In the genomic region with DNA sequence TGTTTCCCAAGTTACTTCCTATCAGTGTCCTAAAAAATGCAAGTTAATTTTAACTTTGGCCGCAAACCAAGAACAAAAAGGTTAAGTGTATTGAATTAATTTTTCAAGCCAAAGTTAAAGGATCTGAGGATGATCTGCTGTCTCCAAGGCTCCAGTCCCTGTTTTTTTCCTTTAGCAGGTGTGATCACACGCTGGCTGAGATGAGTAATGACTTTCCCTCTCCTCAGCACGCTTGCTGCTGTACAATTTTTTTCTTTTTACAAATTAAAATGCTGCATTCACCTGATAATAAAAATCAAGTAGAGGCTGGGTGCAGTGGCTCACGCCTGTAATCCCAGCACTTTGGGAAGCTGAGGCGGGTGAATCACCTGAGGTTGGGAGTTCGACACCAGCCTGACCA, we compare ENCODE assay signal across 2 cellular contexts.
TF ChIP-seq lines count a peak whose summit lies in the region.

No MANE protein-coding gene starts in this region.

TF ChIP-seq in A549, 52 proteins besides CTCF, POLR2A, EP300 and RAD21:
- no peak for TF ChIP-seq EHF (CRISPR knock-in tag; IDR thresholded peaks at IDR 0.05)
- TF ChIP-seq HEYL (CRISPR knock-in tag; IDR thresholded peaks at IDR 0.05), result no peak
- TF ChIP-seq TP53 (CRISPR knock-in tag; IDR thresholded peaks at IDR 0.05), result no peak
- no peak for TF ChIP-seq TFCP2L1 (CRISPR knock-in tag; IDR thresholded peaks at IDR 0.05)
- TF ChIP-seq BHLHE40 (IDR thresholded peaks at IDR 0.05; ENCODE audit: low read depth, low read length), result no peak
- TF ChIP-seq GATA3 (IDR thresholded peaks at IDR 0.05; ENCODE audit: borderline replicate concordance), result no peak
- no peak for TF ChIP-seq PHF8 (IDR thresholded peaks at IDR 0.05; ENCODE audit: borderline replicate concordance, low read depth)
- TF ChIP-seq, protein P1, sequence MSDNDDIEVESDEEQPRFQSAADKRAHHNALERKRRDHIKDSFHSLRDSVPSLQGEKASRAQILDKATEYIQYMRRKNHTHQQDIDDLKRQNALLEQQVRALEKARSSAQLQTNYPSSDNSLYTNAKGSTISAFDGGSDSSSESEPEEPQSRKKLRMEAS (IDR thresholded peaks at IDR 0.05), result no peak
- no peak for TF ChIP-seq SREBF2 (IDR thresholded peaks at IDR 0.05)
- no peak for TF ChIP-seq JUNB (IDR thresholded peaks at IDR 0.05)
- TF ChIP-seq RNF2 (IDR thresholded peaks at IDR 0.05; ENCODE audit: borderline replicate concordance, low read depth), result no peak

TF ChIP-seq in endothelial cell of umbilical vein, 7 proteins besides CTCF, POLR2A, EP300 and RAD21:
- no peak for TF ChIP-seq EZH2 (IDR thresholded peaks at IDR 0.05; ENCODE audit: borderline replicate concordance, low read depth, low read length, severe bottlenecking)
- TF ChIP-seq JUN (IDR thresholded peaks at IDR 0.05; ENCODE audit: borderline replicate concordance, insufficient read depth, insufficient read length, low read depth), result no peak
- TF ChIP-seq FOS (IDR thresholded peaks at IDR 0.05; ENCODE audit: borderline replicate concordance, insufficient read depth, low read length), result no peak
- no peak for TF ChIP-seq MYC (IDR thresholded peaks at IDR 0.05; ENCODE audit: low read depth, low read length)
- TF ChIP-seq GATA2 (IDR thresholded peaks at IDR 0.05; ENCODE audit: insufficient read depth, insufficient read length, low read depth, low read length), result no peak
- TF ChIP-seq, protein P1 (IDR thresholded peaks at IDR 0.05; ENCODE audit: insufficient read depth, insufficient read length), result no peak
- no peak for TF ChIP-seq POLR2AphosphoS5 (IDR thresholded peaks at IDR 0.05; ENCODE audit: insufficient read depth, low read depth, low read length)
